8 cellular contexts compared by ENCODE assay signal in the genomic region with DNA sequence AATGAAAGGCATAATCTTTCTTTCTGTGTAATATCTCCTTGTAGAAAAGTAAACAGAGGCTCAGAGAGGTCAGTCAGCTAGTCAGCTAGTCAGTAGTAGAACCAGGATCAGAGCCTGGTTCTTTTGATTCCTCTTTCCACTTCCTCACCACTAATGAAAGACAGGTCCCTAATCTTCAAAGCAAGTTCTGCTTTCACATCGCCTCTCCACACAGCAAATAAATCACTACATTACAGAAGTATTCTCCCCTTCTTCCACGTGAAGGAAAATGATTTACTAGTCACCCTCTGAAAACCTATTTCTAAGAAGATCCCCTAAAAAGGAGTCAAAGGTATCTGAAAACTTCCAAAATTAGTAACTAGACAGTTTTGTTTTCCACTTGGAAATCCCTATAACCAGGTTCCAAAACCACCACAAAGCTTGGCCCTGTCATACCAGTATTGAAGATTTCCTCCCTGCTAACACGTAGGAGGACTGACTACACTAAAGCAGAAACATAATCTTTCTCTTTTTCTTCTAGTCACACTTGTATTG.
DNase-seq lines count a peak whose midpoint lies in the region; ATAC-seq and TF ChIP-seq lines count a peak whose summit lies in the region.

No MANE protein-coding gene starts in this region.

- peaks cover 0 to 3% of the 10 kb centered on the region in 2 donors for H3K4me1 ChIP-seq in lung (ENCODE audit: control insufficient read depth in 2 of 2, insufficient read depth in 2 of 2, low read length in 2 of 2)

- H3K9me3 ChIP-seq in lung (ENCODE audit: control insufficient read depth in 2 of 2, insufficient read depth in 1 of 2, low read length in 1 of 2), result no peaks in the 10 kb centered on the region

- no peak for TF ChIP-seq CTCF in lung (IDR thresholded peaks at IDR 0.05; ENCODE audit: control extremely low read depth, extremely low read depth)

- intact Hi-C loops in posterior cingulate gyrus (cut with DNase I), result loop anchor here (5.0 kb wide), 1 partner anchor 593 kb away; no protein-coding TSS in a partner anchor

- no peaks in the 10 kb centered on the region for H3K36me3 ChIP-seq in lung (ENCODE audit: control insufficient read depth in 2 of 2, insufficient read depth in 2 of 2, low read length in 2 of 2)

- WGBS in lung, 2 donors, result 11% methylated on average over 3 of the region's 3 CpGs

- no peak overlapping the region for H3K4me3 ChIP-seq in lung

- H3K27ac ChIP-seq in lung (ENCODE audit: low read depth in 1 of 2, low read length in 1 of 2), result peak overlapping the region in 1 of 2 donors; percentile 53

- no peaks in the 10 kb centered on the region for H3K27me3 ChIP-seq in lung (ENCODE audit: control insufficient read depth, insufficient read depth)

- DNase-seq in OCI-M1 (lab: John Stamatoyannopoulos, UW) (peak; percentile 80), lung (ENCODE audit: low spot score) (no peak), NCI-H2171 treated with DMSO at 0.1 percent for 48 hours (lab: John Stamatoyannopoulos, UW) (no peak), posterior cingulate gyrus (no peak), NCI-H82 (lab: John Stamatoyannopoulos, UW) (no peak), cortex of kidney (lab: John Stamatoyannopoulos, UW) (no peak)

- ATAC-seq in GM19025 (IDR thresholded peaks at IDR 0.05; ENCODE audit: low read depth, unreplicated experiment) (peak; percentile 71), HG02840 (IDR thresholded peaks at IDR 0.05; ENCODE audit: low FRiP score, unreplicated experiment) (peak; percentile 83), lung (ENCODE audit: insufficient read depth, low FRiP score) (peak; percentile 35)
